In the genomic region with DNA sequence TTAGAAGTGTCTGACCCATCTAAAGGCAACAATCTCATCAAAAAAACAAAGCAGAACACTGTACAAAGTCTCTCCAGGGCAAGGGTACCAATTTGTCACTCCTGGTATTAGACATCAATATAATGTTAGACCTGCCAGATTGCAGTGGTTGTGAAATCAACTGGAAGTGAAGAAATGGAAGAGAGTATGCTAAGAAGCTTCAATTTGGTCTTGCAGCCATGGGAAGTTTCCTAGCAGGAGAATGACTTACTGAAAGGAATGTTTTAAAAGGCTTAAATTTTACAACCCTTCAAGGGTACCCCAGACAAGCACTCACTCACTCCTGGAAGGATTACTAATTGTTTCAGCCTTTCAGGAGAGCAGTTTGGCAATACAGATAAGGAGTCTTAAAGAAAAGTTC, we compare ENCODE assay signal across 3 cellular contexts.
TF ChIP-seq lines count a peak whose summit lies in the region.

No MANE protein-coding gene starts in this region.

TF ChIP-seq in GM23338, 12 proteins besides CTCF, POLR2A, EP300 and RAD21 (continues in another document):
- no peak for TF ChIP-seq ZNF462 (CRISPR knock-in tag; IDR thresholded peaks at IDR 0.05)
- no peak for TF ChIP-seq ZNF114 (CRISPR knock-in tag; IDR thresholded peaks at IDR 0.05)
- TF ChIP-seq EZH2 (IDR thresholded peaks at IDR 0.05; ENCODE audit: low read depth, unreplicated experiment), result no peak

TF ChIP-seq in K562, 482 proteins besides CTCF, POLR2A, EP300 and RAD21:
- TF ChIP-seq CEBPB (tag; IDR thresholded peaks at IDR 0.05) (peak; percentile 48), PPARD (CRISPR knock-in tag; IDR thresholded peaks at IDR 0.05) (no peak), ZNF589 (CRISPR knock-in tag; IDR thresholded peaks at IDR 0.05; ENCODE audit: low read depth) (no peak), CEBPZ (IDR thresholded peaks at IDR 0.05; ENCODE audit: borderline replicate concordance, low read depth, low read length) (no peak), CEBPG (CRISPR knock-in tag; IDR thresholded peaks at IDR 0.05) (no peak), CEBPG (tag; conservative IDR thresholded peaks at IDR 0.05 in 1 of 2, IDR thresholded peaks at IDR 0.05 in 1 of 2) (peak in 1 of 2 experiments; percentile 44; a peak in 1 of 4 replicates), NR1H2 (CRISPR knock-in tag; IDR thresholded peaks at IDR 0.05) (no peak), ZNF263 (CRISPR knock-in tag; IDR thresholded peaks at IDR 0.05; ENCODE audit: borderline replicate concordance) (no peak)

TF ChIP-seq in WTC11, 78 proteins besides CTCF, POLR2A, EP300 and RAD21:
- TF ChIP-seq IRF1 (CRISPR knock-in tag; IDR thresholded peaks at IDR 0.05), result no peak
- TF ChIP-seq GABPB1 (CRISPR knock-in tag; IDR thresholded peaks at IDR 0.05), result no peak
- no peak for TF ChIP-seq ZNF281 (CRISPR knock-in tag; IDR thresholded peaks at IDR 0.05)
- TF ChIP-seq CREB1 (CRISPR knock-in tag; IDR thresholded peaks at IDR 0.05), result no peak
- TF ChIP-seq, protein P1, sequence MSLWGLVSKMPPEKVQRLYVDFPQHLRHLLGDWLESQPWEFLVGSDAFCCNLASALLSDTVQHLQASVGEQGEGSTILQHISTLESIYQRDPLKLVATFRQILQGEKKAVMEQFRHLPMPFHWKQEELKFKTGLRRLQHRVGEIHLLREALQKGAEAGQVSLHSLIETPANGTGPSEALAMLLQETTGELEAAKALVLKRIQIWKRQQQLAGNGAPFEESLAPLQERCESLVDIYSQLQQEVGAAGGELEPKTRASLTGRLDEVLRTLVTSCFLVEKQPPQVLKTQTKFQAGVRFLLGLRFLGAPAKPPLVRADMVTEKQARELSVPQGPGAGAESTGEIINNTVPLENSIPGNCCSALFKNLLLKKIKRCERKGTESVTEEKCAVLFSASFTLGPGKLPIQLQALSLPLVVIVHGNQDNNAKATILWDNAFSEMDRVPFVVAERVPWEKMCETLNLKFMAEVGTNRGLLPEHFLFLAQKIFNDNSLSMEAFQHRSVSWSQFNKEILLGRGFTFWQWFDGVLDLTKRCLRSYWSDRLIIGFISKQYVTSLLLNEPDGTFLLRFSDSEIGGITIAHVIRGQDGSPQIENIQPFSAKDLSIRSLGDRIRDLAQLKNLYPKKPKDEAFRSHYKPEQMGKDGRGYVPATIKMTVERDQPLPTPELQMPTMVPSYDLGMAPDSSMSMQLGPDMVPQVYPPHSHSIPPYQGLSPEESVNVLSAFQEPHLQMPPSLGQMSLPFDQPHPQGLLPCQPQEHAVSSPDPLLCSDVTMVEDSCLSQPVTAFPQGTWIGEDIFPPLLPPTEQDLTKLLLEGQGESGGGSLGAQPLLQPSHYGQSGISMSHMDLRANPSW (CRISPR knock-in tag; conservative IDR thresholded peaks at IDR 0.05; ENCODE audit: low read depth), result no peak
- no peak for TF ChIP-seq PRRX2 (CRISPR knock-in tag; IDR thresholded peaks at IDR 0.05)
- no peak for TF ChIP-seq GTF2I (CRISPR knock-in tag; conservative IDR thresholded peaks at IDR 0.05)
- TF ChIP-seq ZNF232 (CRISPR knock-in tag; IDR thresholded peaks at IDR 0.05), result no peak
- no peak for TF ChIP-seq AFF4 (CRISPR knock-in tag; IDR thresholded peaks at IDR 0.05; ENCODE audit: borderline replicate concordance)
- TF ChIP-seq ESRRA (CRISPR knock-in tag; IDR thresholded peaks at IDR 0.05; ENCODE audit: borderline replicate concordance), result no peak
- no peak for TF ChIP-seq ZNF121 (CRISPR knock-in tag; IDR thresholded peaks at IDR 0.05)
- no peak for TF ChIP-seq MXD4 (CRISPR knock-in tag; IDR thresholded peaks at IDR 0.05; ENCODE audit: borderline replicate concordance)
- TF ChIP-seq HMGXB4 (CRISPR knock-in tag; IDR thresholded peaks at IDR 0.05), result no peak
- TF ChIP-seq IRF2 (CRISPR knock-in tag; IDR thresholded peaks at IDR 0.05; ENCODE audit: borderline replicate concordance, low read depth), result no peak
- TF ChIP-seq, protein P2, sequence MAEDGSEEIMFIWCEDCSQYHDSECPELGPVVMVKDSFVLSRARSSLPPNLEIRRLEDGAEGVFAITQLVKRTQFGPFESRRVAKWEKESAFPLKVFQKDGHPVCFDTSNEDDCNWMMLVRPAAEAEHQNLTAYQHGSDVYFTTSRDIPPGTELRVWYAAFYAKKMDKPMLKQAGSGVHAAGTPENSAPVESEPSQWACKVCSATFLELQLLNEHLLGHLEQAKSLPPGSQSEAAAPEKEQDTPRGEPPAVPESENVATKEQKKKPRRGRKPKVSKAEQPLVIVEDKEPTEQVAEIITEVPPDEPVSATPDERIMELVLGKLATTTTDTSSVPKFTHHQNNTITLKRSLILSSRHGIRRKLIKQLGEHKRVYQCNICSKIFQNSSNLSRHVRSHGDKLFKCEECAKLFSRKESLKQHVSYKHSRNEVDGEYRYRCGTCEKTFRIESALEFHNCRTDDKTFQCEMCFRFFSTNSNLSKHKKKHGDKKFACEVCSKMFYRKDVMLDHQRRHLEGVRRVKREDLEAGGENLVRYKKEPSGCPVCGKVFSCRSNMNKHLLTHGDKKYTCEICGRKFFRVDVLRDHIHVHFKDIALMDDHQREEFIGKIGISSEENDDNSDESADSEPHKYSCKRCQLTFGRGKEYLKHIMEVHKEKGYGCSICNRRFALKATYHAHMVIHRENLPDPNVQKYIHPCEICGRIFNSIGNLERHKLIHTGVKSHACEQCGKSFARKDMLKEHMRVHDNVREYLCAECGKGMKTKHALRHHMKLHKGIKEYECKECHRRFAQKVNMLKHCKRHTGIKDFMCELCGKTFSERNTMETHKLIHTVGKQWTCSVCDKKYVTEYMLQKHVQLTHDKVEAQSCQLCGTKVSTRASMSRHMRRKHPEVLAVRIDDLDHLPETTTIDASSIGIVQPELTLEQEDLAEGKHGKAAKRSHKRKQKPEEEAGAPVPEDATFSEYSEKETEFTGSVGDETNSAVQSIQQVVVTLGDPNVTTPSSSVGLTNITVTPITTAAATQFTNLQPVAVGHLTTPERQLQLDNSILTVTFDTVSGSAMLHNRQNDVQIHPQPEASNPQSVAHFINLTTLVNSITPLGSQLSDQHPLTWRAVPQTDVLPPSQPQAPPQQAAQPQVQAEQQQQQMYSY (CRISPR knock-in tag; IDR thresholded peaks at IDR 0.05), result no peak
- no peak for TF ChIP-seq NR3C1 (CRISPR knock-in tag; conservative IDR thresholded peaks at IDR 0.05; ENCODE audit: low read depth)
- TF ChIP-seq, protein P3, sequence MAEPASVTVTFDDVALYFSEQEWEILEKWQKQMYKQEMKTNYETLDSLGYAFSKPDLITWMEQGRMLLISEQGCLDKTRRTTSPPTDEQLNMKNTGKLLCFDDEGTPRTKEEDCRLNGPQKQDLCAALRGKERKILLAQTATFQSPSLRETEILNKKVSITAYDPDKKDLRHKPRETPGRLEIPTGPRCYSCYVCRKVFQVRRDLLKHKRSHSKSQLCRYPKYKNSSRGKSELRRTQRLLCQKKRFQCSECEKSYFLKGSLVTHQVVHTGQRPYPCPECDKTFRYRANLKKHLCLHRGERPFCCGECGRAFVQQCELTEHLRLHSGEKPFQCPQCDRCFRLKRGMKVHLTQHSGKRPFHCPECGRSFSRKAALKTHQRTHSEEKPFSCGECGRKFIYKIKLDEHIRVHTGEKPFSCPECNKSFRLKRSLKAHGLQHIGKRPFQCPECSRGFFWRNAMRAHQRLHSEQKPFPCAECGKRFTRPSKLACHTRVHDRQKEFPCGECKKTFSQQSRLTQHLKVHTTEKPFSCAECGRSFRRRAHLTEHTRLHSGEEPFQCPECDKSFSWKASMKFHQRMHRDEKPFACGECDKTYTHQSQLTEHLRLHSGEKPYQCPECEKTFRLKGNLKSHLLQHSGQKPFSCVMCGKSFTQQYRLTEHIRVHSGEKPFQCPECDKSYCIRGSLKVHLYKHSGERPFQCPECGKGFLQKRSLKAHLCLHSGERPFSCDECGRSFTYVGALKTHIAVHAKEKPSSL (CRISPR knock-in tag; conservative IDR thresholded peaks at IDR 0.05), result no peak
- TF ChIP-seq NFATC4 (CRISPR knock-in tag; IDR thresholded peaks at IDR 0.05), result no peak
